In genomic region chr2:32484907-32485306, GRCh38 we compare ENCODE assay signal across 2 cellular contexts.
TF ChIP-seq lines count a peak whose summit lies in the region.

No MANE protein-coding gene starts in this region.

TF ChIP-seq in IMR-90, 13 proteins besides CTCF, POLR2A, EP300 and RAD21 (continued from another document):
- TF ChIP-seq RFX5 (IDR thresholded peaks at IDR 0.05; ENCODE audit: low read depth, low read length) (no peak), BHLHE40 (IDR thresholded peaks at IDR 0.05; ENCODE audit: low read depth, low read length) (no peak), NFE2L2 (IDR thresholded peaks at IDR 0.05; ENCODE audit: low read depth, low read length) (no peak), MAZ (IDR thresholded peaks at IDR 0.05; ENCODE audit: borderline replicate concordance, low read depth, low read length) (peak; percentile 58; the same call in 1 of the 2 replicates), MAFK (IDR thresholded peaks at IDR 0.05; ENCODE audit: low read depth, low read length) (no peak), FOS (IDR thresholded peaks at IDR 0.05; ENCODE audit: low read depth, low read length) (peak; percentile 58), RCOR1 (IDR thresholded peaks at IDR 0.05; ENCODE audit: insufficient replicate concordance, low read length) (no peak)
TF ChIP-seq in IMR-90: peak in this region for 4.

TF ChIP-seq in WTC11, 78 proteins besides CTCF, POLR2A, EP300 and RAD21 (continued from another document):
- TF ChIP-seq, protein P1, sequence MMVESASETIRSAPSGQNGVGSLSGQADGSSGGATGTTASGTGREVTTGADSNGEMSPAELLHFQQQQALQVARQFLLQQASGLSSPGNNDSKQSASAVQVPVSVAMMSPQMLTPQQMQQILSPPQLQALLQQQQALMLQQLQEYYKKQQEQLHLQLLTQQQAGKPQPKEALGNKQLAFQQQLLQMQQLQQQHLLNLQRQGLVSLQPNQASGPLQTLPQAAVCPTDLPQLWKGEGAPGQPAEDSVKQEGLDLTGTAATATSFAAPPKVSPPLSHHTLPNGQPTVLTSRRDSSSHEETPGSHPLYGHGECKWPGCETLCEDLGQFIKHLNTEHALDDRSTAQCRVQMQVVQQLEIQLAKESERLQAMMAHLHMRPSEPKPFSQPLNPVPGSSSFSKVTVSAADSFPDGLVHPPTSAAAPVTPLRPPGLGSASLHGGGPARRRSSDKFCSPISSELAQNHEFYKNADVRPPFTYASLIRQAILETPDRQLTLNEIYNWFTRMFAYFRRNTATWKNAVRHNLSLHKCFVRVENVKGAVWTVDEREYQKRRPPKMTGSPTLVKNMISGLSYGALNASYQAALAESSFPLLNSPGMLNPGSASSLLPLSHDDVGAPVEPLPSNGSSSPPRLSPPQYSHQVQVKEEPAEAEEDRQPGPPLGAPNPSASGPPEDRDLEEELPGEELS (CRISPR knock-in tag; IDR thresholded peaks at IDR 0.05), result no peak
- TF ChIP-seq ETV6 (CRISPR knock-in tag; IDR thresholded peaks at IDR 0.05) (no peak), ZNF138 (CRISPR knock-in tag; conservative IDR thresholded peaks at IDR 0.05) (no peak), CBFB (CRISPR knock-in tag; IDR thresholded peaks at IDR 0.05; ENCODE audit: low read depth) (no peak), MAX (CRISPR knock-in tag; IDR thresholded peaks at IDR 0.05) (no peak)
- TF ChIP-seq, protein P2, sequence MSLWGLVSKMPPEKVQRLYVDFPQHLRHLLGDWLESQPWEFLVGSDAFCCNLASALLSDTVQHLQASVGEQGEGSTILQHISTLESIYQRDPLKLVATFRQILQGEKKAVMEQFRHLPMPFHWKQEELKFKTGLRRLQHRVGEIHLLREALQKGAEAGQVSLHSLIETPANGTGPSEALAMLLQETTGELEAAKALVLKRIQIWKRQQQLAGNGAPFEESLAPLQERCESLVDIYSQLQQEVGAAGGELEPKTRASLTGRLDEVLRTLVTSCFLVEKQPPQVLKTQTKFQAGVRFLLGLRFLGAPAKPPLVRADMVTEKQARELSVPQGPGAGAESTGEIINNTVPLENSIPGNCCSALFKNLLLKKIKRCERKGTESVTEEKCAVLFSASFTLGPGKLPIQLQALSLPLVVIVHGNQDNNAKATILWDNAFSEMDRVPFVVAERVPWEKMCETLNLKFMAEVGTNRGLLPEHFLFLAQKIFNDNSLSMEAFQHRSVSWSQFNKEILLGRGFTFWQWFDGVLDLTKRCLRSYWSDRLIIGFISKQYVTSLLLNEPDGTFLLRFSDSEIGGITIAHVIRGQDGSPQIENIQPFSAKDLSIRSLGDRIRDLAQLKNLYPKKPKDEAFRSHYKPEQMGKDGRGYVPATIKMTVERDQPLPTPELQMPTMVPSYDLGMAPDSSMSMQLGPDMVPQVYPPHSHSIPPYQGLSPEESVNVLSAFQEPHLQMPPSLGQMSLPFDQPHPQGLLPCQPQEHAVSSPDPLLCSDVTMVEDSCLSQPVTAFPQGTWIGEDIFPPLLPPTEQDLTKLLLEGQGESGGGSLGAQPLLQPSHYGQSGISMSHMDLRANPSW (CRISPR knock-in tag; conservative IDR thresholded peaks at IDR 0.05; ENCODE audit: low read depth), result no peak
